ENCODE assay signal across 8 cellular contexts in the genomic region with DNA sequence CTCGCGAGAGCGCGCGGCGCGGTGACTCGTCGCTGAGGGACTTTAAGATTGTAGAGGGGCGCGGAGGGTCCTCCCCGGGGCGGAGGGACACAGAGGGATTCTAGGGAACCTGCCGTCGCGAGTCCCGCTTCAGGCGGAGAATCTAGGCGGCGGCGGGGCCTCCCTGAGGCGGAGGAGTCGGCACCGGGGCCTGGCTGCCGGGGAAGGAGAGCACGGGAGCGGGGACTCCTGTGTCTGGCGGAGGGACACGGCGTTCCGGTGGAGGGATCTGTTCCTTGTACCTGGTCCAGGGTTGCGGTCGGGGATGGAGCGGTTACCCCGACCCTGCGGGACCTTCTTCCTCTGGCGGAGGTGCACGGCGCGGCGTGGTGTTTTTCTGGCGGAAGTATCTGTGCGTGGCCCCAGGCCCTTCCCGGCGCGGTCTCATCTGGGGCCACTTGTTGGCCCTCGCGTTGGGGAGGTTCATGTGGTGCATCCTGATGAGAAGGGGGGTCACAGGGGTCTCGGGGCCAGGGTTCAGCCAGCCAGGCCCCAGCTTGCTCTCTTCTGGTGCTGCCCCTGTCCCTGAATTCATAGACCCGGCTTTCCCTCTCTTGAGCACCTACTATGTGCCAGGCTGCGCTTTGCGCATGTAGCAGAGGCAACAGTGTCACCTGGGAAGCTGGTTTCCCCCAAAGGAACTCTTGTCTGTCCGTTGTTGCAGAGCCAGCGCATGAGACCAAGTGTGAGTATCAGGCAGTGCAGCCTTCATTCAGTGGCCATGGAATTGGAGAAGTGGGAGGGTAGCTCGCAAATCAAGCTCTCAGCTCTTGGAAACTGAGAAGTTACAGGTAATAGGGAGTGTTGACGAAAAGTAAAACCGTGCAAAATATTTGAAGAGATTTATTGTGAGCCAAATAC. TPM values are rescaled to one million over a fixed set of nuclear protein-coding genes. Genes with fewer than 3 reads are reported as not detected.
DNase-seq lines count a peak whose midpoint lies in the region; ATAC-seq and TF ChIP-seq lines count a peak whose summit lies in the region.

No MANE protein-coding gene starts in this region.

- no peaks in the 10 kb centered on the region for H3K9me3 ChIP-seq in PC-3 (ENCODE audit: low read length)

- H3K4me1 Mint-ChIP-seq in IgD-negative memory B cell (peaks cover 31 to 52% (median 34%) of the 10 kb centered on the region in 3 donors), natural killer cell (peaks cover 56 to 58% of the 10 kb centered on the region in 2 donors)

- H2AFZ ChIP-seq in PC-3 (ENCODE audit: low read length) = peak overlapping the region; percentile 81

- H3K27me3 ChIP-seq in PC-3 (ENCODE audit: low read length) = no peaks in the 10 kb centered on the region

- H3F3A ChIP-seq in PC-3 (ENCODE audit: low read length, unreplicated experiment) = no peaks in the 10 kb centered on the region

- peak overlapping the region; percentile 91 for H3K27ac ChIP-seq in PC-3 (ENCODE audit: low read length)

- H3K27ac Mint-ChIP-seq in IgD-negative memory B cell (peak overlapping the region; percentile 94 to 98 (median 94)), natural killer cell (peak overlapping the region; percentile 89 to 97)

- H3K36me3 ChIP-seq in PC-3 (ENCODE audit: low read depth, low read length) = no peaks in the 10 kb centered on the region

- BruUV-seq in PC-3 (replicated peaks; lab: Mats Ljungman, UMichigan) = TSS peak; percentile 54

- no peaks in the 10 kb centered on the region for H3K27me3 Mint-ChIP-seq in IgD-negative memory B cell
- no peaks in the 10 kb centered on the region for H3K27me3 Mint-ChIP-seq in natural killer cell (ENCODE audit: low read depth in 2 of 2)

- H3K4me1 ChIP-seq in PC-3 (ENCODE audit: insufficient read depth, low read length) = peaks cover 11% of the 10 kb centered on the region

- ATAC-seq in GM21576 (IDR thresholded peaks at IDR 0.05; ENCODE audit: unreplicated experiment) (peak; percentile 44), PC-3 (peak; percentile 32), natural killer cell (peak; percentile 46 to 59 (median 52))

- H3K9ac ChIP-seq in PC-3 (ENCODE audit: low read length) = peak overlapping the region; percentile 96

- intact Hi-C loops in PC-3 (cut with micrococcal nuclease) (no loop called here), natural killer cell (cut with micrococcal nuclease) (no loop called here)

- DNase-seq in DMS53 (lab: John Stamatoyannopoulos, UW) = peak; percentile 95
- DNase-seq in PC-3 = peak; percentile 63
- peak; percentile 47 for DNase-seq in activated T-helper 1 cell treated with Interleukin-2 at 50 U/mL for 16 hours (ENCODE audit: low read depth)
- peak; percentile 93 for DNase-seq in fibroblast of gingiva (ENCODE audit: low read depth)
- peak; percentile 71 for DNase-seq in natural killer cell
- peak; percentile 77 for DNase-seq in stimulated activated naive CD4-positive, alpha-beta T cell treated with Interleukin-2 at 50 U/mL for 16 hours (lab: John Stamatoyannopoulos, UW)

- no peak for TF ChIP-seq CTCF in PC-3 (conservative IDR thresholded peaks at IDR 0.05; ENCODE audit: low read depth, low read length)
- TF ChIP-seq CTCF in natural killer cell (IDR thresholded peaks at IDR 0.05) = no peak

- H3K36me3 Mint-ChIP-seq in IgD-negative memory B cell = no peaks in the 10 kb centered on the region
- no peaks in the 10 kb centered on the region for H3K36me3 Mint-ChIP-seq in natural killer cell

- POLR2A ChIA-PET in PC-3 (lab: Charles Lee; ENCODE audit: unreplicated experiment) = interaction anchor here (0.6 to 0.7 kb wide), 2 partner anchors 208 to 559 kb away, joined by 3 to 8 read pairs; no protein-coding TSS in a partner anchor

- no peaks in the 10 kb centered on the region for H3K9me2 ChIP-seq in PC-3 (replicated peaks; ENCODE audit: low read length)

- H3K9me3 Mint-ChIP-seq in IgD-negative memory B cell = no peaks in the 10 kb centered on the region
- no peaks in the 10 kb centered on the region for H3K9me3 Mint-ChIP-seq in natural killer cell

- CTCF ChIA-PET in PC-3 (lab: Charles Lee) = no interaction called here

- H3K4me2 ChIP-seq in PC-3 (ENCODE audit: low read length) = peak overlapping the region; percentile 92

- H3K4me3 ChIP-seq in PC-3 (ENCODE audit: low read length) = peak overlapping the region; percentile 87

- peaks cover 57% of the 10 kb centered on the region for H3K79me2 ChIP-seq in PC-3 (ENCODE audit: low read length)

- peaks cover 11% of the 10 kb centered on the region; the same call in 1 of the 2 replicates for H4K20me1 ChIP-seq in PC-3 (ENCODE audit: low read length)

- H3K4me3 Mint-ChIP-seq in IgD-negative memory B cell (peak overlapping the region; percentile 90 to 97 (median 95)), natural killer cell (peak overlapping the region; percentile 95)

RNA-seq across cellular contexts. Expression of a gene that starts 0.6 kb away (rescaled TPM):
- 1.4 TPM for polyA plus RNA-seq in IgD-negative memory B cell
- total RNA-seq in PC-3 (2014; rRNA removed) = 2.6 and 5.4 TPM in 2 replicates
- total RNA-seq in natural killer cell = 1 to 10 TPM; 6.7 to 7.0 (median 6.8) TPM

RNA-seq across cellular contexts. Expression of a gene that starts 41.5 kb away (rescaled TPM):
- polyA plus RNA-seq in IgD-negative memory B cell = not detected
- total RNA-seq in PC-3 (2014; rRNA removed) (not detected in 2 replicates), natural killer cell (1 to 10 TPM in 1 of 3 donors, under 1 TPM in 2; 0.36 to 1.1 (median 0.68) TPM)

Comparison
In these comparisons a context has a peak if more than half of its experiments do, and no peak if none do; other contexts are left out.
1. Peak in every context shown above with its lines: DNase-seq, ATAC-seq, H3K4me3 ChIP-seq and H3K27ac ChIP-seq.